ENCODE assay signal across 1 cellular context in the genomic region with DNA sequence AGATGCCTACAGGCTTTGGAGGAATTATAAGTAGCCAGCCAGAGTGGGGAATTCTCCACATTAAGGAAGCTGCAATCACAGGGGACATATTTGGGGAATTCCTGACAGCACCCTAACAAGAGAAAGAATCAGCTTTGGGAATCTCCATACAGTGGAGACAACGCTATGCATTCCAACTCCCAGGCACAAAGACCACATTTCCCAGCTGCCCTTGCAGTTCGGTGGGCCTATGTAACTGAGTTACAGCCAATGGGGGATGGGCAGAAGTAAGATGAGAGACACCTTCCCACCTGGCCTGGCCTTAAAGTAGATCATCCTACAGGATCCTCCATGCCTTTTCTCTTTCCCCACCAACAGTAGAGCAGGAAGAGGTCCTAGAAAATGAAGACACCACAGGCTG.
TF ChIP-seq lines count a peak whose summit lies in the region.

No MANE protein-coding gene starts in this region.

TF ChIP-seq in WTC11, 78 proteins besides CTCF, POLR2A, EP300 and RAD21 (continued from another document):
- TF ChIP-seq, protein P1, sequence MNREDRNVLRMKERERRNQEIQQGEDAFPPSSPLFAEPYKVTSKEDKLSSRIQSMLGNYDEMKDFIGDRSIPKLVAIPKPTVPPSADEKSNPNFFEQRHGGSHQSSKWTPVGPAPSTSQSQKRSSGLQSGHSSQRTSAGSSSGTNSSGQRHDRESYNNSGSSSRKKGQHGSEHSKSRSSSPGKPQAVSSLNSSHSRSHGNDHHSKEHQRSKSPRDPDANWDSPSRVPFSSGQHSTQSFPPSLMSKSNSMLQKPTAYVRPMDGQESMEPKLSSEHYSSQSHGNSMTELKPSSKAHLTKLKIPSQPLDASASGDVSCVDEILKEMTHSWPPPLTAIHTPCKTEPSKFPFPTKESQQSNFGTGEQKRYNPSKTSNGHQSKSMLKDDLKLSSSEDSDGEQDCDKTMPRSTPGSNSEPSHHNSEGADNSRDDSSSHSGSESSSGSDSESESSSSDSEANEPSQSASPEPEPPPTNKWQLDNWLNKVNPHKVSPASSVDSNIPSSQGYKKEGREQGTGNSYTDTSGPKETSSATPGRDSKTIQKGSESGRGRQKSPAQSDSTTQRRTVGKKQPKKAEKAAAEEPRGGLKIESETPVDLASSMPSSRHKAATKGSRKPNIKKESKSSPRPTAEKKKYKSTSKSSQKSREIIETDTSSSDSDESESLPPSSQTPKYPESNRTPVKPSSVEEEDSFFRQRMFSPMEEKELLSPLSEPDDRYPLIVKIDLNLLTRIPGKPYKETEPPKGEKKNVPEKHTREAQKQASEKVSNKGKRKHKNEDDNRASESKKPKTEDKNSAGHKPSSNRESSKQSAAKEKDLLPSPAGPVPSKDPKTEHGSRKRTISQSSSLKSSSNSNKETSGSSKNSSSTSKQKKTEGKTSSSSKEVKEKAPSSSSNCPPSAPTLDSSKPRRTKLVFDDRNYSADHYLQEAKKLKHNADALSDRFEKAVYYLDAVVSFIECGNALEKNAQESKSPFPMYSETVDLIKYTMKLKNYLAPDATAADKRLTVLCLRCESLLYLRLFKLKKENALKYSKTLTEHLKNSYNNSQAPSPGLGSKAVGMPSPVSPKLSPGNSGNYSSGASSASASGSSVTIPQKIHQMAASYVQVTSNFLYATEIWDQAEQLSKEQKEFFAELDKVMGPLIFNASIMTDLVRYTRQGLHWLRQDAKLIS (CRISPR knock-in tag; IDR thresholded peaks at IDR 0.05; ENCODE audit: borderline replicate concordance), result no peak
- TF ChIP-seq, protein P2, sequence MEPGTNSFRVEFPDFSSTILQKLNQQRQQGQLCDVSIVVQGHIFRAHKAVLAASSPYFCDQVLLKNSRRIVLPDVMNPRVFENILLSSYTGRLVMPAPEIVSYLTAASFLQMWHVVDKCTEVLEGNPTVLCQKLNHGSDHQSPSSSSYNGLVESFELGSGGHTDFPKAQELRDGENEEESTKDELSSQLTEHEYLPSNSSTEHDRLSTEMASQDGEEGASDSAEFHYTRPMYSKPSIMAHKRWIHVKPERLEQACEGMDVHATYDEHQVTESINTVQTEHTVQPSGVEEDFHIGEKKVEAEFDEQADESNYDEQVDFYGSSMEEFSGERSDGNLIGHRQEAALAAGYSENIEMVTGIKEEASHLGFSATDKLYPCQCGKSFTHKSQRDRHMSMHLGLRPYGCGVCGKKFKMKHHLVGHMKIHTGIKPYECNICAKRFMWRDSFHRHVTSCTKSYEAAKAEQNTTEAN (CRISPR knock-in tag; IDR thresholded peaks at IDR 0.05), result no peak
- no peak for TF ChIP-seq TEAD1 (CRISPR knock-in tag; IDR thresholded peaks at IDR 0.05)
- TF ChIP-seq, protein P3, sequence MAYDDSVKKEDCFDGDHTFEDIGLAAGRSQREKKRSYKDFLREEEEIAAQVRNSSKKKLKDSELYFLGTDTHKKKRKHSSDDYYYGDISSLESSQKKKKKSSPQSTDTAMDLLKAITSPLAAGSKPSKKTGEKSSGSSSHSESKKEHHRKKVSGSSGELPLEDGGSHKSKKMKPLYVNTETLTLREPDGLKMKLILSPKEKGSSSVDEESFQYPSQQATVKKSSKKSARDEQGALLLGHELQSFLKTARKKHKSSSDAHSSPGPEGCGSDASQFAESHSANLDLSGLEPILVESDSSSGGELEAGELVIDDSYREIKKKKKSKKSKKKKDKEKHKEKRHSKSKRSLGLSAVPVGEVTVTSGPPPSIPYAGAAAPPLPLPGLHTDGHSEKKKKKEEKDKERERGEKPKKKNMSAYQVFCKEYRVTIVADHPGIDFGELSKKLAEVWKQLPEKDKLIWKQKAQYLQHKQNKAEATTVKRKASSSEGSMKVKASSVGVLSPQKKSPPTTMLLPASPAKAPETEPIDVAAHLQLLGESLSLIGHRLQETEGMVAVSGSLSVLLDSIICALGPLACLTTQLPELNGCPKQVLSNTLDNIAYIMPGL (CRISPR knock-in tag; IDR thresholded peaks at IDR 0.05), result no peak
